8 cellular contexts compared by ENCODE assay signal in genomic region chr2:223779877-223780276, GRCh38. TPM values are rescaled to one million over a fixed set of nuclear protein-coding genes. Genes with fewer than 3 reads are reported as not detected.
DNase-seq lines count a peak whose midpoint lies in the region; ATAC-seq, FAIRE-seq and TF ChIP-seq lines count a peak whose summit lies in the region.

No MANE protein-coding gene starts in this region.

- no peaks in the 10 kb centered on the region for H3K4me1 ChIP-seq in ovary (ENCODE audit: insufficient read depth)

- H3K27me3 Mint-ChIP-seq in osteocyte (ENCODE audit: unreplicated experiment), result no peaks in the 10 kb centered on the region

- H3K27ac ChIP-seq in C4-2B (no peak overlapping the region), ovary (no peak overlapping the region)

- no peak overlapping the region for H3K27ac Mint-ChIP-seq in osteocyte (ENCODE audit: unreplicated experiment)

- H3K4me3 ChIP-seq in bronchial epithelial cell (ENCODE audit: low read depth, low read length) (no peak overlapping the region), ovary (no peak overlapping the region)

- TF ChIP-seq CTCF in C4-2B (conservative IDR thresholded peaks at IDR 0.05), result peak; percentile 42
- peak; percentile 36 for TF ChIP-seq CTCF in bronchial epithelial cell (IDR thresholded peaks at IDR 0.05; ENCODE audit: insufficient read depth, low read length, severe bottlenecking)
- TF ChIP-seq CTCF in osteocyte (IDR thresholded peaks at IDR 0.05), result peak; percentile 42
- TF ChIP-seq CTCF in ovary (IDR thresholded peaks at IDR 0.05), result no peak

- no peaks in the 10 kb centered on the region for H3K9me3 Mint-ChIP-seq in osteocyte (ENCODE audit: unreplicated experiment)

- H3K27me3 ChIP-seq in bronchial epithelial cell (ENCODE audit: control insufficient read depth, insufficient read depth, low read length) (no peaks in the 10 kb centered on the region), ovary (no peaks in the 10 kb centered on the region)

- FAIRE-seq in bronchial epithelial cell (lab: Jason Lieb, UNC) (no peak), frontal cortex (lab: Jason Lieb, UNC) (no peak)

- peaks cover 7% of the 10 kb centered on the region for H3K36me3 ChIP-seq in bronchial epithelial cell (ENCODE audit: control insufficient read depth, insufficient read depth, low read length)
- no peaks in the 10 kb centered on the region for H3K36me3 ChIP-seq in ovary

- TF ChIP-seq EP300 in ovary (IDR thresholded peaks at IDR 0.05), result no peak

- ATAC-seq in GM19035 (IDR thresholded peaks at IDR 0.05; ENCODE audit: unreplicated experiment) (peak; percentile 64), HG03460 (IDR thresholded peaks at IDR 0.05; ENCODE audit: unreplicated experiment) (peak; percentile 68), SK-N-SH treated with all-trans-retinoic acid at 6 μM for 48 hours (peak; percentile 39; the same call in 1 of the 3 replicates)

- intact Hi-C loops in ovary (cut with DNase I), result no loop called here

- no peaks in the 10 kb centered on the region for H3K4me1 Mint-ChIP-seq in osteocyte (ENCODE audit: unreplicated experiment)

- DNase-seq in bronchial epithelial cell (ENCODE audit: low read depth), result peak; percentile 48
- no peak for DNase-seq in osteocyte (ENCODE audit: extremely low spot score, unreplicated experiment)
- no peak for DNase-seq in frontal cortex (ENCODE audit: low spot score in 2 of 2)
- DNase-seq in ovary, result no peak

- no peak for TF ChIP-seq POLR2A in ovary (IDR thresholded peaks at IDR 0.05)

- peaks cover 5% of the 10 kb centered on the region for H3K36me3 Mint-ChIP-seq in osteocyte (ENCODE audit: unreplicated experiment)

- 92 to 95% (median 94%) methylated on average over 7 of the region's 7 CpGs for WGBS in ovary, 3 donors

- H3K4me3 Mint-ChIP-seq in osteocyte (ENCODE audit: unreplicated experiment), result no peak overlapping the region

- H3K9me3 ChIP-seq in ovary, result no peaks in the 10 kb centered on the region

TF ChIP-seq in SK-N-SH treated with all-trans-retinoic acid at 6 μM for 48 hours, 23 proteins besides CTCF, POLR2A, EP300 and RAD21:
- TF ChIP-seq CSRNP3 (CRISPR knock-in tag; IDR thresholded peaks at IDR 0.05) (no peak), ARNTL (CRISPR knock-in tag; IDR thresholded peaks at IDR 0.05; ENCODE audit: borderline replicate concordance, low read depth) (no peak), ISL1 (CRISPR knock-in tag; IDR thresholded peaks at IDR 0.05) (no peak), PPARA (CRISPR knock-in tag; IDR thresholded peaks at IDR 0.05; ENCODE audit: borderline replicate concordance) (no peak), ZNF565 (CRISPR knock-in tag; conservative IDR thresholded peaks at IDR 0.05; ENCODE audit: low read depth) (no peak), BACH2 (CRISPR knock-in tag; IDR thresholded peaks at IDR 0.05; ENCODE audit: borderline replicate concordance) (no peak), TSHZ2 (CRISPR knock-in tag; IDR thresholded peaks at IDR 0.05) (no peak), GLIS3 (CRISPR knock-in tag; IDR thresholded peaks at IDR 0.05) (no peak)

RNA-seq across cellular contexts. Expression of gene AP1S3, which starts 57.5 kb away (rescaled TPM):
- total RNA-seq in bronchial epithelial cell (59.5 and 70.4 TPM in 2 replicates), osteocyte (3.1 and 3.5 TPM in 2 replicates), frontal cortex (2.0 TPM), ovary (10 to 100 TPM in 1 of 7 donors, 1 to 10 TPM in 5, under 1 TPM in 1; 0.60 to 16.8 (median 1.3) TPM)
- polyA plus RNA-seq in ovary, result 1 to 10 TPM in 1 of 2 donors, under 1 TPM in 1; 0.46 to 5.6 TPM

Comparison
In these comparisons a context has a peak if more than half of its experiments do, and no peak if none do; other contexts are left out.
1. CTCF ChIP-seq: peak in C4-2B (single experiment), bronchial epithelial cell (single experiment) and osteocyte (single experiment); none in ovary (0 of 3).
2. Peak in every context shown above with its lines, with median percentiles within 50 percentile points of each other: ATAC-seq.